30 cellular contexts compared by ENCODE assay signal in the genomic region with DNA sequence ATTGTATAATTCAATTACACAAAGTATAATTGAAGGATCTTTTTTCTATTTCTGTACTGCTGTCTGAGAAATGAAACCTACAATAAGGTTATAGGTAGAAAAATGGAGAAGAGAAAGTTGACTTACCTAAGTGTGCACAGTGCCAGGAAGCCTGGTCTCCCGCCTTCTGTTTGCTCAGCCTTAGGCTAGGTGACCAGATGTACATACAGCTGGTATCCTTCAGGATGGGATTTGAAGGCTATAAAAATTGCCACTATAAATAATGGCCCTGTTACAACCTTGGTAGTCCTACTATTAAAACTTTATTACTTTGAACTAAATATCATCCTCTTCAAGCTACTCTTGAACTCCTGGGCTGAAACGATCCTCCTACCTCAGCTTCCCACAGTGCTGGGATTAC. TPM values are rescaled to one million over a fixed set of nuclear protein-coding genes. Genes with fewer than 3 reads are reported as not detected.
DNase-seq lines count a peak whose midpoint lies in the region; ATAC-seq and TF ChIP-seq lines count a peak whose summit lies in the region.
"Had no signal": no experiment of that assay in that cellular context is flagged by ENCODE, and none has a peak within 500 bp of the region (broad histone marks: within the 10 kb centered on the region; RNA-seq: fewer than 3 reads in every experiment).

No MANE protein-coding gene starts in this region.

- H3K9me3 Mint-ChIP-seq in progenitor cell of endocrine pancreas (ENCODE audit: low read depth): no peaks in the 10 kb centered on the region
- H3K9me3 Mint-ChIP-seq: activated CD4-positive, alpha-beta memory T cell treated with anti-CD3 and anti-CD28 coated beads for 36 hours; activated naive CD4-positive, alpha-beta T cell treated with anti-CD3 and anti-CD28 coated beads, Interleukin-2, amount 50 U/mL, for 24 hours; activated T-helper 17 cell treated with anti-CD3 and anti-CD28 coated beads, Interleukin-2, amount 50 U/mL, for 72 hours; nephron had no signal

- DNase-seq in DMS153 (lab: John Stamatoyannopoulos, UW): peak; percentile 83
- peak; percentile 37 for DNase-seq in NCI-H1092 (lab: John Stamatoyannopoulos, UW)
- peak; percentile 95 for DNase-seq in NCI-H510A treated with DMSO at 0.1 percent for 48 hours (lab: John Stamatoyannopoulos, UW)
- peak; percentile 90 for DNase-seq in SHP77 treated with DMSO at 0.1 percent for 48 hours (lab: John Stamatoyannopoulos, UW)
- DNase-seq in progenitor cell of endocrine pancreas (ENCODE audit: low spot score, unreplicated experiment): no peak
- no peak for DNase-seq in epidermal melanocyte (ENCODE audit: insufficient read length, low spot score)
- no peak for DNase-seq in NCI-H2227 (lab: John Stamatoyannopoulos, UW; ENCODE audit: unreplicated experiment)
- DNase-seq: activated CD4-positive, alpha-beta memory T cell treated with anti-CD3 and anti-CD28 coated beads for 36 hours; activated CD4-positive, CD25-positive, alpha-beta regulatory T cell treated with anti-CD3 and anti-CD28 coated beads, Interleukin-2, amount 50 U/mL, for 72 hours; activated CD8-positive, alpha-beta memory T cell treated with anti-CD3 and anti-CD28 coated beads, Interleukin-2, amount 50 U/mL, for 4 hours; amygdala; CD4-positive, alpha-beta memory T cell; HFFc6; NCI-H526 treated with DMSO at 0.1 percent for 48 hours; retina; stimulated activated CD4-positive, alpha-beta T cell treated with anti-CD3 and anti-CD28 coated beads, Interleukin-1b, Interleukin-23, amount 100 ng/mL, for 48 hours; T-helper 17 cell; transverse colon had no signal

- H3K4me3 Mint-ChIP-seq in progenitor cell of endocrine pancreas (ENCODE audit: low read depth): no peak overlapping the region
- H3K4me3 Mint-ChIP-seq: activated CD4-positive, alpha-beta memory T cell treated with anti-CD3 and anti-CD28 coated beads for 36 hours; activated naive CD4-positive, alpha-beta T cell treated with anti-CD3 and anti-CD28 coated beads, Interleukin-2, amount 50 U/mL, for 24 hours; activated T-helper 17 cell treated with anti-CD3 and anti-CD28 coated beads, Interleukin-2, amount 50 U/mL, for 72 hours; CD4-positive, alpha-beta memory T cell; HFFc6; nephron; T-helper 17 cell had no signal

- no peak for TF ChIP-seq CTCF in progenitor cell of endocrine pancreas (IDR thresholded peaks at IDR 0.05; ENCODE audit: unreplicated experiment)

- no peak overlapping the region for H3K27ac Mint-ChIP-seq in progenitor cell of endocrine pancreas
- H3K27ac Mint-ChIP-seq: activated CD4-positive, alpha-beta memory T cell treated with anti-CD3 and anti-CD28 coated beads for 36 hours; activated naive CD4-positive, alpha-beta T cell treated with anti-CD3 and anti-CD28 coated beads, Interleukin-2, amount 50 U/mL, for 24 hours; activated T-helper 17 cell treated with anti-CD3 and anti-CD28 coated beads, Interleukin-2, amount 50 U/mL, for 72 hours; CD4-positive, alpha-beta memory T cell; HFFc6; nephron; T-helper 17 cell had no signal

- no peaks in the 10 kb centered on the region for H3K36me3 Mint-ChIP-seq in progenitor cell of endocrine pancreas (ENCODE audit: insufficient read depth)
- H3K36me3 Mint-ChIP-seq: activated CD4-positive, alpha-beta memory T cell treated with anti-CD3 and anti-CD28 coated beads for 36 hours; activated naive CD4-positive, alpha-beta T cell treated with anti-CD3 and anti-CD28 coated beads, Interleukin-2, amount 50 U/mL, for 24 hours; CD4-positive, alpha-beta memory T cell had no signal

- peaks cover 2% of the 10 kb centered on the region for H3K4me1 Mint-ChIP-seq in progenitor cell of endocrine pancreas (ENCODE audit: low read depth)
- H3K4me1 Mint-ChIP-seq: activated naive CD4-positive, alpha-beta T cell treated with anti-CD3 and anti-CD28 coated beads, Interleukin-2, amount 50 U/mL, for 24 hours; activated T-helper 17 cell treated with anti-CD3 and anti-CD28 coated beads, Interleukin-2, amount 50 U/mL, for 72 hours; CD4-positive, alpha-beta memory T cell had no signal

- ATAC-seq in GM21390 (IDR thresholded peaks at IDR 0.05; ENCODE audit: unreplicated experiment): no peak
- ATAC-seq: activated T-helper 17 cell treated with anti-CD3 and anti-CD28 coated beads, Interleukin-2, amount 50 U/mL, for 72 hours; SK-N-SH treated with all-trans-retinoic acid at 6 μM for 48 hours; T-helper 17 cell had no signal

- no peaks in the 10 kb centered on the region for H3K27me3 Mint-ChIP-seq in progenitor cell of endocrine pancreas

RNA-seq across cellular contexts. Expression of gene OR51E2, which starts 19.7 kb away (rescaled TPM):
- not detected in 2 replicates for total RNA-seq in progenitor cell of endocrine pancreas
- total RNA-seq: A673; activated CD4-positive, alpha-beta memory T cell treated with anti-CD3 and anti-CD28 coated beads for 36 hours; activated T-helper 17 cell treated with anti-CD3 and anti-CD28 coated beads, Interleukin-2, amount 50 U/mL, for 72 hours; CD4-positive, alpha-beta memory T cell; Daoy; endothelial cell of umbilical vein; liver; OCI-LY7; osteoblast; smooth muscle cell; T-helper 17 cell had no signal

RNA-seq across cellular contexts. Expression of gene MMP26, which starts 26.6 kb away (rescaled TPM):
- not detected in 2 replicates for total RNA-seq in progenitor cell of endocrine pancreas
- total RNA-seq: A673; activated CD4-positive, alpha-beta memory T cell treated with anti-CD3 and anti-CD28 coated beads for 36 hours; activated T-helper 17 cell treated with anti-CD3 and anti-CD28 coated beads, Interleukin-2, amount 50 U/mL, for 72 hours; CD4-positive, alpha-beta memory T cell; Daoy; endothelial cell of umbilical vein; HFFc6; liver; OCI-LY7; osteoblast; smooth muscle cell; T-helper 17 cell; transverse colon had no signal

RNA-seq across cellular contexts. Expression of gene OR51E1, which starts 34.2 kb away (rescaled TPM):
- 0.11 and 0.14 TPM in 2 replicates for total RNA-seq in progenitor cell of endocrine pancreas
- total RNA-seq: A673; activated CD4-positive, alpha-beta memory T cell treated with anti-CD3 and anti-CD28 coated beads for 36 hours; activated T-helper 17 cell treated with anti-CD3 and anti-CD28 coated beads, Interleukin-2, amount 50 U/mL, for 72 hours; CD4-positive, alpha-beta memory T cell; Daoy; endothelial cell of umbilical vein; HFFc6; osteoblast; smooth muscle cell; T-helper 17 cell had no signal

RNA-seq across cellular contexts. Expression of gene OR51D1, which starts 40.7 kb away (rescaled TPM):
- total RNA-seq in progenitor cell of endocrine pancreas: not detected in 2 replicates
- total RNA-seq: A673; activated CD4-positive, alpha-beta memory T cell treated with anti-CD3 and anti-CD28 coated beads for 36 hours; activated T-helper 17 cell treated with anti-CD3 and anti-CD28 coated beads, Interleukin-2, amount 50 U/mL, for 72 hours; CD4-positive, alpha-beta memory T cell; Daoy; endothelial cell of umbilical vein; HFFc6; liver; OCI-LY7; osteoblast; smooth muscle cell; T-helper 17 cell; transverse colon had no signal

Comparison
In these comparisons a context has a peak if more than half of its experiments do, and no peak if none do; other contexts are left out.
1. DNase-seq: peak in DMS153 (single experiment), NCI-H1092 (single experiment), NCI-H510A treated with DMSO at 0.1 percent for 48 hours (single experiment) and SHP77 treated with DMSO at 0.1 percent for 48 hours (single experiment); none in progenitor cell of endocrine pancreas (single experiment), epidermal melanocyte (single experiment) and NCI-H2227 (single experiment).